ENCODE assay signal across 28 cellular contexts in the genomic region with DNA sequence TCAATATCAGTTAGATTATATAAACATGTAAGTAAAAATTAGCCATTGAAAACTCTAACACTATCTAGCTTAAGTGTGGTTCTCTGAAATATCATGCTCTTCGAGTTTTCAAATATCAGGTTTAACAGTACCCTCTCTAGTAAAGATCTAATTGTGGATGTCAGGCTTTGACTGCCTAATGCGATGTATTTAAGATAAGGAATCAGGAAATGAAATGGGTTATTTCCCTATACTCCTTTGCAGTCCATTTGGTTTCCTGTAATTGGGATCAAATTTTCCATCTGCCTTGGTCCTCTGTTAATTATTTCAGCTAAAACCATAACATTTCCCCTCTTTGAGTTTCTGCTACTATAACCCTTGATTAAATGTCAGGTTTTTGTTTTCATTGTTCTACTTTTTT.
"Had no signal": no experiment of that assay in that cellular context is flagged by ENCODE, and none has a peak within 500 bp of the region (broad histone marks: within the 10 kb centered on the region; RNA-seq: fewer than 3 reads in every experiment).

No MANE protein-coding gene starts in this region.

- DNase-seq: activated B cell treated with CpG ODN at 0.5 μM for 24 hours; activated CD4-positive, alpha-beta memory T cell treated with anti-CD3 and anti-CD28 coated beads for 36 hours; activated CD4-positive, alpha-beta T cell treated with anti-CD3 and anti-CD28 coated beads for 4 hours; activated CD4-positive, alpha-beta T cell treated with anti-CD3 and anti-CD28 coated beads, Interleukin-2, amount 10 ng/mL, durations not matched to agents 24 days and 14 days; activated CD4-positive, alpha-beta T cell treated with anti-CD3 and anti-CD28 coated beads, Interleukin-2, amount 50 U/mL, for 1 hour; activated CD4-positive, alpha-beta T cell treated with anti-CD3 and anti-CD28 coated beads, Interleukin-2, amount 50 U/mL, for 4 hours; activated CD4-positive, CD25-positive, alpha-beta regulatory T cell treated with anti-CD3 and anti-CD28 coated beads, Interleukin-2, amount 50 U/mL, for 72 hours; activated CD8-positive, alpha-beta memory T cell treated with anti-CD3 and anti-CD28 coated beads, Interleukin-2, amount 50 U/mL, for 4 hours; activated CD8-positive, alpha-beta T cell treated with anti-CD3 and anti-CD28 coated beads for 36 hours; activated effector memory CD4-positive, alpha-beta T cell treated with anti-CD3 and anti-CD28 coated beads, Interleukin-2, amount 50 U/mL, for 16 hours; activated gamma-delta T cell treated with Interleukin-2 at 50 U/mL for 16 hours; activated naive CD4-positive, alpha-beta T cell; activated naive CD4-positive, alpha-beta T cell treated with anti-CD3 and anti-CD28 coated beads for 36 hours; activated naive CD4-positive, alpha-beta T cell treated with anti-CD3 and anti-CD28 coated beads, Interleukin-2, amount 50 U/mL, for 16 hours; activated naive CD8-positive, alpha-beta T cell treated with anti-CD3 and anti-CD28 coated beads for 36 hours; activated T-cell treated with anti-CD3 and anti-CD28 coated beads for 4 hours; activated T-cell treated with anti-CD3 and anti-CD28 coated beads, Interleukin-2, amount 50 U/mL, for 1 hour; activated T-cell treated with anti-CD3 and anti-CD28 coated beads, Interleukin-2, amount 50 U/mL, for 4 hours; activated T-cell treated with anti-CD3 and anti-CD28 coated beads, Interleukin-2, amount 50 U/mL, for 72 hours; adrenal gland; amniotic stem cell; aorta; body of pancreas; brain microvascular endothelial cell; central memory CD4-positive, alpha-beta T cell; T-helper 1 cell; T-helper 2 cell; T-helper 9 cell had no signal
